Comparison of ENCODE assay signal across 1 cellular context in the genomic region with DNA sequence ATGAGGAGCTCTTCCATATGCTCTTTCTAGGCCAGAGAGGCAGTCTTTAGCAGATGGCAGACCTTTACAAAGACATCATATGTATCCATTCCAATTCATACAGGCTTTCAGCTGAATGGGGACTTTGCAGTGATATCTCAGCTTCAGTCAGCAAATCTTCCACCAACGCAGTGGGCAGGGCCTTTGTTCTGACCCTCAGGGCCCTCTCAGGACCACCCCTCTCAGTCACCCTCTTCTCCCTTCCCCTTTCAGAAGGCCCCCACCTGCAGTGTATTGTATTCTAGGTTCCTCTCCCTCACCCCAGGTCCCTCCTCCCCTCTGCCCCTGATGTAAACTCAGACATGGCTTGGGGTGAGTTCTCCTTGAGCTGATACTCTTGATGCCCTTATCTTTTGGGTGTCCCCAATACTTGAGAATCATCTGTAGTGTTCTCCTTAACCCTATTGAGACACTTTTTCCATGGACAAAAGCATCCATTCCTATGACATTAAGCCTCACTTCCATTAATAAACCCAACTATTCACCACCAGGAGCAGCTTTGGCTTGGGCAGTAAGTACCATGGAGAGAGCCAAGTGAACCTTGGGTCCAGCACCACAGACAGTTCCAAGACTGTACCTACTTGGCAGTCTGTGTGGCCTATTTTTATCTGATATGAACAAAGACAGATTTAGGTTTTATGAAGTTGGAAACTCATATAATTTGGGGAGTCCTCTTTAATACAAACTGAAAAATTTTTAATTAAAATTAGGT.
A peak's percentile ranks its signal among the peaks of the same experiment; 100 is the strongest.
TF ChIP-seq lines count a peak whose summit lies in the region.

No MANE protein-coding gene starts in this region.

TF ChIP-seq in HepG2, 621 proteins besides CTCF, POLR2A, EP300 and RAD21 (continued from another document and continues in another):
- 0 out of 2 replicates have a peak, but pooled peaks have one; percentile 39 for TF ChIP-seq ZNF3 (CRISPR knock-in tag; IDR thresholded peaks at IDR 0.05)
- TF ChIP-seq, protein P1, sequence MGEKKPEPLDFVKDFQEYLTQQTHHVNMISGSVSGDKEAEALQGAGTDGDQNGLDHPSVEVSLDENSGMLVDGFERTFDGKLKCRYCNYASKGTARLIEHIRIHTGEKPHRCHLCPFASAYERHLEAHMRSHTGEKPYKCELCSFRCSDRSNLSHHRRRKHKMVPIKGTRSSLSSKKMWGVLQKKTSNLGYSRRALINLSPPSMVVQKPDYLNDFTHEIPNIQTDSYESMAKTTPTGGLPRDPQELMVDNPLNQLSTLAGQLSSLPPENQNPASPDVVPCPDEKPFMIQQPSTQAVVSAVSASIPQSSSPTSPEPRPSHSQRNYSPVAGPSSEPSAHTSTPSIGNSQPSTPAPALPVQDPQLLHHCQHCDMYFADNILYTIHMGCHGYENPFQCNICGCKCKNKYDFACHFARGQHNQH (CRISPR knock-in tag; IDR thresholded peaks at IDR 0.05) = peak; percentile 56; the same call in 1 of the 2 replicates
- TF ChIP-seq SNRNP70 (IDR thresholded peaks at IDR 0.05; ENCODE audit: low read depth, low read length) = no peak
- TF ChIP-seq TAF1 (CRISPR knock-in tag; IDR thresholded peaks at IDR 0.05) = peak; percentile 38; the same call in 1 of the 2 replicates
- 0 out of 2 replicates have a peak, but pooled peaks have one; percentile 32 for TF ChIP-seq RFXAP (CRISPR knock-in tag; IDR thresholded peaks at IDR 0.05; ENCODE audit: borderline replicate concordance)
- no peak for TF ChIP-seq CSRNP1 (CRISPR knock-in tag; IDR thresholded peaks at IDR 0.05)
- no peak for TF ChIP-seq ZNF562 (CRISPR knock-in tag; IDR thresholded peaks at IDR 0.05; ENCODE audit: borderline replicate concordance)
- peak; percentile 78 for TF ChIP-seq SMAD3 (CRISPR knock-in tag; IDR thresholded peaks at IDR 0.05)
- no peak for TF ChIP-seq MAZ (IDR thresholded peaks at IDR 0.05; ENCODE audit: borderline replicate concordance, low read depth, low read length)
- TF ChIP-seq MAZ (CRISPR knock-in tag; IDR thresholded peaks at IDR 0.05; ENCODE audit: low read depth) = no peak
- no peak for TF ChIP-seq ZNF570 (CRISPR knock-in tag; IDR thresholded peaks at IDR 0.05; ENCODE audit: borderline replicate concordance)
- TF ChIP-seq ZNF234 (CRISPR knock-in tag; conservative IDR thresholded peaks at IDR 0.05) = no peak
- TF ChIP-seq RNF2 (conservative IDR thresholded peaks at IDR 0.05; ENCODE audit: low read depth) = no peak
- no peak for TF ChIP-seq ZNF326 (CRISPR knock-in tag; IDR thresholded peaks at IDR 0.05; ENCODE audit: borderline replicate concordance)
- TF ChIP-seq KLF6 (CRISPR knock-in tag; IDR thresholded peaks at IDR 0.05) = peak; percentile 67; the same call in 1 of the 2 replicates
- TF ChIP-seq KLF15 (CRISPR knock-in tag; IDR thresholded peaks at IDR 0.05; ENCODE audit: borderline replicate concordance) = no peak; the same call in 1 of the 2 replicates
- TF ChIP-seq ZNF563 (CRISPR knock-in tag; IDR thresholded peaks at IDR 0.05) = no peak
- TF ChIP-seq ZNF629 (CRISPR knock-in tag; conservative IDR thresholded peaks at IDR 0.05) = no peak
- 0 out of 2 replicates have a peak, but pooled peaks have one; percentile 36 for TF ChIP-seq ZSCAN21 (CRISPR knock-in tag; IDR thresholded peaks at IDR 0.05; ENCODE audit: borderline replicate concordance)
- TF ChIP-seq MED1 (CRISPR knock-in tag; IDR thresholded peaks at IDR 0.05) = peak; percentile 36; the same call in 1 of the 2 replicates
- no peak for TF ChIP-seq TBX3 (IDR thresholded peaks at IDR 0.05; ENCODE audit: borderline replicate concordance)
- TF ChIP-seq HDAC1 (CRISPR knock-in tag; IDR thresholded peaks at IDR 0.05) = no peak
- no peak for TF ChIP-seq ZNF577 (CRISPR knock-in tag; IDR thresholded peaks at IDR 0.05; ENCODE audit: borderline replicate concordance, low read depth)
- no peak for TF ChIP-seq CEBPZ (IDR thresholded peaks at IDR 0.05; ENCODE audit: low read length)
- TF ChIP-seq MEIS1 (CRISPR knock-in tag; IDR thresholded peaks at IDR 0.05; ENCODE audit: borderline replicate concordance) = no peak
- TF ChIP-seq, protein P2, sequence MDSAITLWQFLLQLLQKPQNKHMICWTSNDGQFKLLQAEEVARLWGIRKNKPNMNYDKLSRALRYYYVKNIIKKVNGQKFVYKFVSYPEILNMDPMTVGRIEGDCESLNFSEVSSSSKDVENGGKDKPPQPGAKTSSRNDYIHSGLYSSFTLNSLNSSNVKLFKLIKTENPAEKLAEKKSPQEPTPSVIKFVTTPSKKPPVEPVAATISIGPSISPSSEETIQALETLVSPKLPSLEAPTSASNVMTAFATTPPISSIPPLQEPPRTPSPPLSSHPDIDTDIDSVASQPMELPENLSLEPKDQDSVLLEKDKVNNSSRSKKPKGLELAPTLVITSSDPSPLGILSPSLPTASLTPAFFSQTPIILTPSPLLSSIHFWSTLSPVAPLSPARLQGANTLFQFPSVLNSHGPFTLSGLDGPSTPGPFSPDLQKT (CRISPR knock-in tag; IDR thresholded peaks at IDR 0.05; ENCODE audit: borderline replicate concordance) = no peak
- TF ChIP-seq ZNF430 (CRISPR knock-in tag; IDR thresholded peaks at IDR 0.05) = 0 out of 2 replicates have a peak, but pooled peaks have one; percentile 25
- TF ChIP-seq PRDM4 (CRISPR knock-in tag; IDR thresholded peaks at IDR 0.05; ENCODE audit: borderline replicate concordance) = peak; percentile 83; the same call in 1 of the 2 replicates
- TF ChIP-seq SALL1 (CRISPR knock-in tag; IDR thresholded peaks at IDR 0.05) = peak; percentile 58; the same call in 1 of the 2 replicates
- TF ChIP-seq, protein P3, sequence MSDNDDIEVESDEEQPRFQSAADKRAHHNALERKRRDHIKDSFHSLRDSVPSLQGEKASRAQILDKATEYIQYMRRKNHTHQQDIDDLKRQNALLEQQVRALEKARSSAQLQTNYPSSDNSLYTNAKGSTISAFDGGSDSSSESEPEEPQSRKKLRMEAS (IDR thresholded peaks at IDR 0.05) = no peak
- TF ChIP-seq GMEB2 (CRISPR knock-in tag; IDR thresholded peaks at IDR 0.05; ENCODE audit: low read depth) = no peak
- TF ChIP-seq RARA (CRISPR knock-in tag; IDR thresholded peaks at IDR 0.05) = peak; percentile 67
- no peak for TF ChIP-seq TAF15 (IDR thresholded peaks at IDR 0.05; ENCODE audit: low read depth, low read length, poor library complexity, severe bottlenecking)
- TF ChIP-seq, protein P4, sequence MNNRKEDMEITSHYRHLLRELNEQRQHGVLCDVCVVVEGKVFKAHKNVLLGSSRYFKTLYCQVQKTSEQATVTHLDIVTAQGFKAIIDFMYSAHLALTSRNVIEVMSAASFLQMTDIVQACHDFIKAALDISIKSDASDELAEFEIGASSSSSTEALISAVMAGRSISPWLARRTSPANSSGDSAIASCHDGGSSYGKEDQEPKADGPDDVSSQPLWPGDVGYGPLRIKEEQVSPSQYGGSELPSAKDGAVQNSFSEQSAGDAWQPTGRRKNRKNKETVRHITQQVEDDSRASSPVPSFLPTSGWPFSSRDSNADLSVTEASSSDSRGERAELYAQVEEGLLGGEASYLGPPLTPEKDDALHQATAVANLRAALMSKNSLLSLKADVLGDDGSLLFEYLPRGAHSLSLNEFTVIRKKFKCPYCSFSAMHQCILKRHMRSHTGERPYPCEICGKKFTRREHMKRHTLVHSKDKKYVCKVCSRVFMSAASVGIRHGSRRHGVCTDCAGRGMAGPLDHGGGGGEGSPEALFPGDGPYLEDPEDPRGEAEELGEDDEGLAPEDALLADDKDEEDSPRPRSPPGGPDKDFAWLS (CRISPR knock-in tag; IDR thresholded peaks at IDR 0.05; ENCODE audit: borderline replicate concordance) = no peak
- TF ChIP-seq TEAD3 (CRISPR knock-in tag; optimal IDR thresholded peaks at IDR 0.05; ENCODE audit: borderline replicate concordance) = no peak
- TF ChIP-seq GPN1 (CRISPR knock-in tag; IDR thresholded peaks at IDR 0.05; ENCODE audit: borderline replicate concordance) = peak; percentile 84; the same call in 1 of the 2 replicates
- no peak for TF ChIP-seq KAT2B (IDR thresholded peaks at IDR 0.05; ENCODE audit: borderline replicate concordance, low read depth, low read length)
- TF ChIP-seq CCAR2 (optimal IDR thresholded peaks at IDR 0.05; ENCODE audit: low read depth, low read length) = no peak
- TF ChIP-seq TBP (CRISPR knock-in tag; IDR thresholded peaks at IDR 0.05) = no peak
- TF ChIP-seq, protein P5, sequence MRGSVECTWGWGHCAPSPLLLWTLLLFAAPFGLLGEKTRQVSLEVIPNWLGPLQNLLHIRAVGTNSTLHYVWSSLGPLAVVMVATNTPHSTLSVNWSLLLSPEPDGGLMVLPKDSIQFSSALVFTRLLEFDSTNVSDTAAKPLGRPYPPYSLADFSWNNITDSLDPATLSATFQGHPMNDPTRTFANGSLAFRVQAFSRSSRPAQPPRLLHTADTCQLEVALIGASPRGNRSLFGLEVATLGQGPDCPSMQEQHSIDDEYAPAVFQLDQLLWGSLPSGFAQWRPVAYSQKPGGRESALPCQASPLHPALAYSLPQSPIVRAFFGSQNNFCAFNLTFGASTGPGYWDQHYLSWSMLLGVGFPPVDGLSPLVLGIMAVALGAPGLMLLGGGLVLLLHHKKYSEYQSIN (CRISPR knock-in tag; IDR thresholded peaks at IDR 0.05; ENCODE audit: borderline replicate concordance) = no peak
- peak; percentile 70; the same call in 1 of the 2 replicates for TF ChIP-seq ZNF205 (CRISPR knock-in tag; IDR thresholded peaks at IDR 0.05)
- TF ChIP-seq TRIM24 (CRISPR knock-in tag; IDR thresholded peaks at IDR 0.05) = no peak
- no peak for TF ChIP-seq LCORL (IDR thresholded peaks at IDR 0.05)
- no peak for TF ChIP-seq LCORL (CRISPR knock-in tag; IDR thresholded peaks at IDR 0.05)
- no peak for TF ChIP-seq MTF2 (CRISPR knock-in tag; IDR thresholded peaks at IDR 0.05; ENCODE audit: borderline replicate concordance)
- TF ChIP-seq NCOA2 (CRISPR knock-in tag; IDR thresholded peaks at IDR 0.05) = peak; percentile 58
- no peak for TF ChIP-seq ZNF17 (CRISPR knock-in tag; IDR thresholded peaks at IDR 0.05)
- no peak for TF ChIP-seq MLX (CRISPR knock-in tag; IDR thresholded peaks at IDR 0.05)
- peak; percentile 97 for TF ChIP-seq STAT5B (CRISPR knock-in tag; IDR thresholded peaks at IDR 0.05)
- TF ChIP-seq ZNF549 (CRISPR knock-in tag; IDR thresholded peaks at IDR 0.05) = no peak
